29 cellular contexts compared by ENCODE assay signal in the genomic region with DNA sequence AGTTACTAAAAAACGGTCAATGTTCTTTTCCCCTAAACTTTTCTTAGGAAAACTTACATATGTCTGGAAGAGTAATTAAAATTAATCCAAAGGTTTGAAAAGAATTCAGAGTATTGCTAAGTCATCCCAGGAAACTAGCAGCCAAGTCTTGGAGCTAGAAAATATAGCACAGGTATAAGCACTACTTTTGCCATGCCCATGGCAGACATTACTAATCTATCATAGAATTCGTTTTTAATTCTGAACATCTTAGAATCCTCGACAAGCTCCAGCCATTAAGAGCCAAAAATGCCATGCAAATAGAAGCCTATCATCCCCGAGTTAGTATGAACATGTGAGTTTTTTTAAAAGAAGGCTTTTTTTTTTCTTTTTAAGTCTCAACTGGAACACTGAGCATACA.
"Had no signal": no experiment of that assay in that cellular context is flagged by ENCODE, and none has a peak within 500 bp of the region (broad histone marks: within the 10 kb centered on the region; RNA-seq: fewer than 3 reads in every experiment).

No MANE protein-coding gene starts in this region.

- FAIRE-seq: colon, endometrium, endothelial cell of umbilical vein, frontal cortex had no signal

- H3K9me3 Mint-ChIP-seq: dendritic cell treated with granulocyte-macrophage colony-stimulating factor and Interleukin-4, amounts not matched to agents 40 ng/mL and 50 ng/mL, for 4 days; effector memory CD8-positive, alpha-beta T cell; endodermal cell had no signal

- H3K27ac Mint-ChIP-seq: dendritic cell treated with granulocyte-macrophage colony-stimulating factor and Interleukin-4, amounts not matched to agents 40 ng/mL and 50 ng/mL, for 4 days; effector memory CD8-positive, alpha-beta T cell; endodermal cell had no signal

- H3K36me3 ChIP-seq: colonic mucosa, esophagus muscularis mucosa, esophagus squamous epithelium, gastrocnemius medialis, gastroesophageal sphincter, heart left ventricle, heart right ventricle had no signal

- H3K27ac ChIP-seq: colonic mucosa, coronary artery, dorsolateral prefrontal cortex, epithelial cell of prostate, esophagus muscularis mucosa, esophagus squamous epithelium, foreskin keratinocyte, gastrocnemius medialis, gastroesophageal sphincter, heart left ventricle, heart right ventricle had no signal

- H3K27me3 ChIP-seq: colonic mucosa, dorsolateral prefrontal cortex, esophagus muscularis mucosa, esophagus squamous epithelium, foreskin keratinocyte, gastrocnemius medialis, gastroesophageal sphincter, heart left ventricle, heart right ventricle had no signal

- ATAC-seq: effector memory CD8-positive, alpha-beta T cell; esophagus mucosa; foreskin keratinocyte; gastrocnemius medialis; gastroesophageal sphincter; heart left ventricle; heart right ventricle had no signal

- DNase-seq: colonic mucosa; cortex of kidney; dermis blood vessel endothelial cell; dorsolateral prefrontal cortex; effector CD4-positive, alpha-beta T cell; effector CD8-positive, alpha-beta T cell; effector memory CD4-positive, alpha-beta T cell; effector memory CD8-positive, alpha-beta T cell; endodermal cell; erythroblast; esophagus squamous epithelium; foreskin fibroblast; foreskin keratinocyte; foreskin melanocyte; gastrocnemius medialis; glutamatergic neuron; head of caudate nucleus; heart left ventricle; heart right ventricle had no signal

- H3K4me3 ChIP-seq: colonic mucosa, coronary artery, dorsolateral prefrontal cortex, esophagus muscularis mucosa, esophagus squamous epithelium, gastrocnemius medialis, gastroesophageal sphincter, heart left ventricle, heart right ventricle had no signal

- H3K27me3 Mint-ChIP-seq: dendritic cell treated with granulocyte-macrophage colony-stimulating factor and Interleukin-4, amounts not matched to agents 40 ng/mL and 50 ng/mL, for 4 days; effector memory CD8-positive, alpha-beta T cell had no signal

- H3K4me1 Mint-ChIP-seq: endodermal cell had no signal

- H3K4me1 ChIP-seq: colonic mucosa, esophagus muscularis mucosa, esophagus squamous epithelium, foreskin keratinocyte, gastrocnemius medialis, gastroesophageal sphincter, heart left ventricle, heart right ventricle had no signal

- H3K4me3 Mint-ChIP-seq: dendritic cell treated with granulocyte-macrophage colony-stimulating factor and Interleukin-4, amounts not matched to agents 40 ng/mL and 50 ng/mL, for 4 days; effector memory CD8-positive, alpha-beta T cell; endodermal cell had no signal

- H3K9me3 ChIP-seq: colonic mucosa, esophagus muscularis mucosa, esophagus squamous epithelium, gastrocnemius medialis, gastroesophageal sphincter, heart left ventricle, heart right ventricle had no signal
